Comparison of ENCODE assay signal across 8 cellular contexts in genomic region chr15:47184003-47184404, GRCh38.
DNase-seq lines count a peak whose midpoint lies in the region; ATAC-seq and TF ChIP-seq lines count a peak whose summit lies in the region.

No MANE protein-coding gene starts in this region.

- no peaks in the 10 kb centered on the region for H3K36me3 ChIP-seq in IMR-90 (ENCODE audit: control insufficient read depth, insufficient read depth, low read length)
- no peaks in the 10 kb centered on the region for H3K36me3 ChIP-seq in brain microvascular endothelial cell (replicated peaks)

- no peak overlapping the region for H4K91ac ChIP-seq in IMR-90 (ENCODE audit: insufficient read depth, low read depth, low read length)

- no peak overlapping the region for H2AK5ac ChIP-seq in IMR-90 (ENCODE audit: low read depth, low read length)

- H3K4me2 ChIP-seq in IMR-90 (ENCODE audit: low read depth, low read length), result peak overlapping the region; percentile 92

- TF ChIP-seq POLR2A in IMR-90 (IDR thresholded peaks at IDR 0.05; ENCODE audit: low read depth, low read length), result no peak

- dilution Hi-C loops in IMR-90 (cut with HindIII; ENCODE audit: low sequenced_read_pairs, unreplicated experiment), result no loop called here

- H3K14ac ChIP-seq in IMR-90 (replicated peaks; ENCODE audit: low read depth, low read length), result no peak overlapping the region

- no peaks in the 10 kb centered on the region for H3K79me1 ChIP-seq in IMR-90 (ENCODE audit: low read depth in 1 of 2, low read length in 2 of 2)

- no peak overlapping the region for H3K23ac ChIP-seq in IMR-90 (ENCODE audit: low read depth, low read length)

- H2BK120ac ChIP-seq in IMR-90 (ENCODE audit: low read depth, low read length), result no peak overlapping the region

- no peaks in the 10 kb centered on the region for H3K36me3 Mint-ChIP-seq in type B pancreatic cell

- H3K56ac ChIP-seq in IMR-90 (ENCODE audit: extremely low read depth, insufficient read depth, low read length), result no peak overlapping the region

- H3K4me1 ChIP-seq in IMR-90 (ENCODE audit: control insufficient read depth, insufficient read depth, low read length), result peaks cover 3% of the 10 kb centered on the region; the same call in 1 of the 2 replicates

- H3K4ac ChIP-seq in IMR-90 (ENCODE audit: low read depth, low read length), result no peak overlapping the region

- H3K9ac ChIP-seq in IMR-90 (ENCODE audit: low read depth, low read length), result no peak overlapping the region

- POLR2A ChIA-PET in IMR-90 (lab: Charles Lee; ENCODE audit: unreplicated experiment), result no interaction called here

- BruUV-seq in IMR-90 (replicated peaks; lab: Mats Ljungman, UMichigan), result no TSS peak

- no peak overlapping the region for H2AK9ac ChIP-seq in IMR-90 (replicated peaks; ENCODE audit: low read depth, low read length, poor library complexity)

- TF ChIP-seq CTCF in IMR-90 (conservative IDR thresholded peaks at IDR 0.05; ENCODE audit: low read depth, low read length) (no peak), brain microvascular endothelial cell (IDR thresholded peaks at IDR 0.05; ENCODE audit: low read depth, low read length, missing control alignments) (no peak), type B pancreatic cell (conservative IDR thresholded peaks at IDR 0.05) (no peak)

- intact Hi-C loops in IMR-90 (cut with micrococcal nuclease), result loop anchor here (5.0 kb wide), 1 partner anchor 1477 kb away; no protein-coding TSS in a partner anchor

- no peak overlapping the region for H2BK20ac ChIP-seq in IMR-90 (ENCODE audit: low read depth, low read length)

- ATAC-seq in IMR-90 (ENCODE audit: low read depth) (peak; percentile 63), HG03469 (IDR thresholded peaks at IDR 0.05; ENCODE audit: unreplicated experiment) (no peak)

- TF ChIP-seq RAD21 in IMR-90 (IDR thresholded peaks at IDR 0.05; ENCODE audit: low read length), result no peak

- no peaks in the 10 kb centered on the region; the same call in 1 of the 2 replicates for H3K9me3 ChIP-seq in IMR-90 (ENCODE audit: control insufficient read depth, insufficient read depth, low read length)

- H4K20me1 ChIP-seq in IMR-90 (ENCODE audit: insufficient read depth, low read length), result no peaks in the 10 kb centered on the region

- H3K4me3 ChIP-seq in IMR-90 (ENCODE audit: insufficient read depth, low read depth, low read length) (peak overlapping the region; percentile 40), brain microvascular endothelial cell (ENCODE audit: low read depth, low read length) (peak overlapping the region; percentile 58)

- no peak overlapping the region for H3K18ac ChIP-seq in IMR-90 (ENCODE audit: low read depth, low read length)

- H3K27ac Mint-ChIP-seq in type B pancreatic cell, result peak overlapping the region; percentile 44

- H4K5ac ChIP-seq in IMR-90 (ENCODE audit: low read depth, low read length), result no peak overlapping the region

- peak overlapping the region; percentile 94 for H3K4me3 Mint-ChIP-seq in type B pancreatic cell

- in situ Hi-C loops in IMR-90 (cut with MboI; ENCODE audit: low sequenced_read_pairs), result no loop called here
- in situ Hi-C loops in brain microvascular endothelial cell (cut with HindIII; ENCODE audit: low pct_ligation_motif_present, low sequenced_read_pairs), result no loop called here

- H3K9me3 Mint-ChIP-seq in type B pancreatic cell, result no peaks in the 10 kb centered on the region

- 3% methylated on average over 6 of the region's 33 CpGs; no CpG with 5 or more reads in 1 of the 2 experiments for WGBS in IMR-90 (ENCODE audit: extremely low coverage in 2 of 2, insufficient read length in 1 of 2), 2 experiments

- peak; percentile 35 for DNase-seq in DMS53 treated with DMSO at 0.1 percent for 48 hours (lab: John Stamatoyannopoulos, UW; ENCODE audit: unreplicated experiment)
- no peak for DNase-seq in IMR-90
- peak; percentile 12 for DNase-seq in brain microvascular endothelial cell
- peak; percentile 4 to 14 for DNase-seq in lung microvascular endothelial cell (ENCODE audit: low read depth in 2 of 2)
- DNase-seq in type B pancreatic cell (ENCODE audit: extremely low spot score, unreplicated experiment), result no peak
- no peak for DNase-seq in NCI-H226
- DNase-seq in superior temporal gyrus (ENCODE audit: extremely low spot score), result no peak

- H2BK15ac ChIP-seq in IMR-90 (ENCODE audit: low read depth, low read length), result no peak overlapping the region

- H3K27me3 ChIP-seq in IMR-90 (ENCODE audit: control insufficient read depth, insufficient read depth, low read length) (peaks cover 39% of the 10 kb centered on the region), brain microvascular endothelial cell (replicated peaks) (no peaks in the 10 kb centered on the region)

- H4K8ac ChIP-seq in IMR-90 (ENCODE audit: low read depth in 2 of 2, low read length in 2 of 2), result no peak overlapping the region

- H3K27ac ChIP-seq in IMR-90 (ENCODE audit: insufficient read depth, low read length), result no peak overlapping the region
- H3K27ac ChIP-seq in brain microvascular endothelial cell, result no peak overlapping the region

- peak overlapping the region; percentile 85 for H2AFZ ChIP-seq in IMR-90 (replicated peaks; ENCODE audit: low read length, poor library complexity)

- peaks cover 9% of the 10 kb centered on the region for H3K4me1 Mint-ChIP-seq in type B pancreatic cell (ENCODE audit: unreplicated experiment)

- CTCF ChIA-PET in IMR-90 (lab: Yijun Ruan, JAX), result interaction anchor here (0.7 kb wide), 1 partner anchor 156 kb away, joined by 3 read pairs; no protein-coding TSS in a partner anchor

- no peaks in the 10 kb centered on the region for H3K9me1 ChIP-seq in IMR-90 (ENCODE audit: insufficient read depth, low read length)

- peaks cover 49% of the 10 kb centered on the region for H3K27me3 Mint-ChIP-seq in type B pancreatic cell

- H2BK5ac ChIP-seq in IMR-90 (ENCODE audit: low read depth, low read length, poor library complexity, severe bottlenecking), result no peak overlapping the region

TF ChIP-seq in IMR-90, 13 proteins besides CTCF, POLR2A, EP300 and RAD21:
- no peak for TF ChIP-seq CHD1 (IDR thresholded peaks at IDR 0.05; ENCODE audit: low read depth, low read length)
- TF ChIP-seq ELK1 (IDR thresholded peaks at IDR 0.05; ENCODE audit: borderline replicate concordance, low read depth, low read length), result no peak
- TF ChIP-seq RFX5 (IDR thresholded peaks at IDR 0.05; ENCODE audit: low read depth, low read length), result no peak
- no peak for TF ChIP-seq BHLHE40 (IDR thresholded peaks at IDR 0.05; ENCODE audit: low read depth, low read length)
- no peak for TF ChIP-seq NFE2L2 (IDR thresholded peaks at IDR 0.05; ENCODE audit: low read depth, low read length)
- no peak for TF ChIP-seq MAZ (IDR thresholded peaks at IDR 0.05; ENCODE audit: borderline replicate concordance, low read depth, low read length)
- no peak for TF ChIP-seq CEBPB (IDR thresholded peaks at IDR 0.05; ENCODE audit: low read depth, low read length)
- no peak for TF ChIP-seq RCOR1 (IDR thresholded peaks at IDR 0.05; ENCODE audit: insufficient replicate concordance, low read length)
- no peak for TF ChIP-seq SMC3 (IDR thresholded peaks at IDR 0.05; ENCODE audit: low read depth, low read length)
- no peak for TF ChIP-seq MAFK (IDR thresholded peaks at IDR 0.05; ENCODE audit: low read depth, low read length)
- TF ChIP-seq USF2 (IDR thresholded peaks at IDR 0.05; ENCODE audit: low read depth, low read length), result no peak
- TF ChIP-seq FOS (IDR thresholded peaks at IDR 0.05; ENCODE audit: low read depth, low read length), result no peak
- TF ChIP-seq MXI1 (IDR thresholded peaks at IDR 0.05; ENCODE audit: borderline replicate concordance, low read depth, low read length), result no peak
TF ChIP-seq in IMR-90: peak in this region for 0.

Comparison
In these comparisons a context has a peak if more than half of its experiments do, and no peak if none do; other contexts are left out.
1. DNase-seq: peak in DMS53 treated with DMSO at 0.1 percent for 48 hours (single experiment), brain microvascular endothelial cell (single experiment) and lung microvascular endothelial cell (2 of 2); none in IMR-90 (single experiment), type B pancreatic cell (single experiment), NCI-H226 (single experiment) and superior temporal gyrus (single experiment).